8 cellular contexts compared by ENCODE assay signal in genomic region chr19:36573948-36574726, GRCh38. TPM values are rescaled to one million over a fixed set of nuclear protein-coding genes. Genes with fewer than 3 reads are reported as not detected.
DNase-seq lines count a peak whose midpoint lies in the region; ATAC-seq and TF ChIP-seq lines count a peak whose summit lies in the region.

No MANE protein-coding gene starts in this region.

- in situ Hi-C loops in gastrocnemius medialis (cut with MboI; ENCODE audit: low sequenced_read_pairs in 4 of 4) = no loop called here

- peak overlapping the region; percentile 81 to 91 (median 88) for H3K27ac ChIP-seq in gastrocnemius medialis

- H3K36me3 ChIP-seq in gastrocnemius medialis = peaks cover 9 to 60% of the 10 kb centered on the region in 2 donors

- H3K4me3 Mint-ChIP-seq in HFFc6 = peak overlapping the region; percentile 98
- peak overlapping the region; percentile 88 to 100 for H3K4me3 Mint-ChIP-seq in activated T-cell treated with anti-CD3 and anti-CD28 coated beads, Interleukin-2, amount 50 U/mL, for 72 hours

- ATAC-seq in activated T-cell treated with anti-CD3 and anti-CD28 coated beads, Interleukin-2, amount 50 U/mL, for 72 hours (replicated peaks in 1 of 2) = peak in 1 of 2 donors; percentile 0
- peak; percentile 17 for ATAC-seq in left ventricle myocardium superior
- no peak for ATAC-seq in gastrocnemius medialis

- intact Hi-C loops in left ventricle myocardium superior (cut with micrococcal nuclease) = no loop called here
- intact Hi-C loops in gastrocnemius medialis (cut with DNase I; ENCODE audit: low total_unique reads) = loop anchor here (1.0 to 10.0 kb wide), 9 partner anchors 46 to 643 kb away; partner anchors contain the start of genes ZFP14, ZNF260, ZNF345 and ZNF383

- peak overlapping the region; percentile 93 for H3K27ac Mint-ChIP-seq in HFFc6
- peak overlapping the region; percentile 79 for H3K27ac Mint-ChIP-seq in activated T-cell treated with anti-CD3 and anti-CD28 coated beads, Interleukin-2, amount 50 U/mL, for 72 hours

- H3K9me3 ChIP-seq in gastrocnemius medialis = peaks cover 0 to under 1% (median 0%) of the 10 kb centered on the region in 3 donors

- DNase-seq in AG09309 (ENCODE audit: low read depth) (no peak), HFFc6 (peak; percentile 20), left ventricle myocardium superior (no peak), gastrocnemius medialis (no peak), GOT3 (lab: John Stamatoyannopoulos, UW) (no peak), erythroblast (lab: John Stamatoyannopoulos, UW) (no peak)
- DNase-seq in activated T-cell treated with anti-CD3 and anti-CD28 coated beads, Interleukin-2, amount 50 U/mL, for 72 hours = no peak
- DNase-seq in activated CD4-positive, CD25-positive, alpha-beta regulatory T cell treated with anti-CD3 and anti-CD28 coated beads, Interleukin-2, amount 50 U/mL, for 72 hours = no peak

- H3K4me3 ChIP-seq in AG09309 (ENCODE audit: control insufficient read depth, low read depth, low read length) (peak overlapping the region; percentile 90), gastrocnemius medialis (peak overlapping the region; percentile 85 to 100 (median 94))

- peaks cover 39% of the 10 kb centered on the region for H3K9me3 Mint-ChIP-seq in HFFc6
- peaks cover 4 to 6% of the 10 kb centered on the region in 2 donors for H3K9me3 Mint-ChIP-seq in activated T-cell treated with anti-CD3 and anti-CD28 coated beads, Interleukin-2, amount 50 U/mL, for 72 hours

- peaks cover 30% of the 10 kb centered on the region for H3K4me1 Mint-ChIP-seq in HFFc6 (ENCODE audit: low read depth)
- peaks cover 29% of the 10 kb centered on the region for H3K4me1 Mint-ChIP-seq in activated T-cell treated with anti-CD3 and anti-CD28 coated beads, Interleukin-2, amount 50 U/mL, for 72 hours (ENCODE audit: low read depth)

- no peaks in the 10 kb centered on the region for H3K27me3 ChIP-seq in gastrocnemius medialis

- peaks cover 79% of the 10 kb centered on the region for H3K36me3 Mint-ChIP-seq in HFFc6 (ENCODE audit: low read depth)
- H3K36me3 Mint-ChIP-seq in activated T-cell treated with anti-CD3 and anti-CD28 coated beads, Interleukin-2, amount 50 U/mL, for 72 hours (ENCODE audit: insufficient read depth in 2 of 2) = peaks cover 26 to 65% of the 10 kb centered on the region in 2 donors

- peaks cover 16 to 17% of the 10 kb centered on the region in 2 donors for H3K4me1 ChIP-seq in gastrocnemius medialis

- TF ChIP-seq CTCF in AG09309 (IDR thresholded peaks at IDR 0.05; ENCODE audit: control insufficient read depth, insufficient read depth, low read depth, low read length, missing control alignments) (no peak), HFFc6 (IDR thresholded peaks at IDR 0.05) (no peak), gastrocnemius medialis (IDR thresholded peaks at IDR 0.05 in 4 of 5, conservative IDR thresholded peaks at IDR 0.05 in 1 of 5) (no peak)

- TF ChIP-seq POLR2A in gastrocnemius medialis (IDR thresholded peaks at IDR 0.05) = no peak
- no peak for TF ChIP-seq POLR2A in erythroblast (IDR thresholded peaks at IDR 0.05; ENCODE audit: low read length)

- H3K27me3 Mint-ChIP-seq in HFFc6 (ENCODE audit: insufficient read depth) = peaks cover 2% of the 10 kb centered on the region; the same call in 1 of the 2 replicates
- no peaks in the 10 kb centered on the region for H3K27me3 Mint-ChIP-seq in activated T-cell treated with anti-CD3 and anti-CD28 coated beads, Interleukin-2, amount 50 U/mL, for 72 hours (ENCODE audit: low read depth)

RNA-seq across cellular contexts. Expression of gene ZNF529, which starts 1.0 kb away (rescaled TPM):
- 1 to 10 TPM; 5.5 to 8.7 (median 7.5) TPM for total RNA-seq in HFFc6 (2021; fragmentation: NEBNext Ultra II Directional; extraction: Animal tissue kit (Norgen Biotek cat#: 25700))
- total RNA-seq in activated T-cell treated with anti-CD3 and anti-CD28 coated beads, Interleukin-2, amount 50 U/mL, for 72 hours = 10 to 100 TPM; 24.9 to 28.7 TPM
- total RNA-seq in left ventricle myocardium superior (16.9 TPM), gastrocnemius medialis (1 to 10 TPM; 4.1 to 6.6 (median 5.4) TPM)

RNA-seq across cellular contexts. Expression of gene ZNF382, which starts 31.0 kb away (rescaled TPM):
- 1 to 10 TPM; 1.5 to 3.6 (median 2.5) TPM for total RNA-seq in HFFc6 (2021; fragmentation: NEBNext Ultra II Directional; extraction: Animal tissue kit (Norgen Biotek cat#: 25700))
- 10 to 100 TPM; 23.1 to 25.0 TPM for total RNA-seq in activated T-cell treated with anti-CD3 and anti-CD28 coated beads, Interleukin-2, amount 50 U/mL, for 72 hours
- total RNA-seq in left ventricle myocardium superior (17.4 TPM), gastrocnemius medialis (1 to 10 TPM in 2 of 4 donors, under 1 TPM in 2; 0.16 to 9.0 (median 1.9) TPM)

RNA-seq across cellular contexts. Expression of gene ZNF260, which starts 46.1 kb away (rescaled TPM):
- 10 to 100 TPM in 2 of 6 experiments, 1 to 10 TPM in 4; 9.2 to 11.9 (median 9.8) TPM for total RNA-seq in HFFc6 (2021; fragmentation: NEBNext Ultra II Directional; extraction: Animal tissue kit (Norgen Biotek cat#: 25700))
- total RNA-seq in activated T-cell treated with anti-CD3 and anti-CD28 coated beads, Interleukin-2, amount 50 U/mL, for 72 hours = 10 to 100 TPM; 10.1 to 12.2 TPM
- total RNA-seq in left ventricle myocardium superior = 7.5 TPM
- total RNA-seq in gastrocnemius medialis = 10 to 100 TPM in 1 of 4 donors, 1 to 10 TPM in 3; 1.3 to 16.3 (median 3.2) TPM
